Comparison of ENCODE assay signal across 13 cellular contexts in the genomic region with DNA sequence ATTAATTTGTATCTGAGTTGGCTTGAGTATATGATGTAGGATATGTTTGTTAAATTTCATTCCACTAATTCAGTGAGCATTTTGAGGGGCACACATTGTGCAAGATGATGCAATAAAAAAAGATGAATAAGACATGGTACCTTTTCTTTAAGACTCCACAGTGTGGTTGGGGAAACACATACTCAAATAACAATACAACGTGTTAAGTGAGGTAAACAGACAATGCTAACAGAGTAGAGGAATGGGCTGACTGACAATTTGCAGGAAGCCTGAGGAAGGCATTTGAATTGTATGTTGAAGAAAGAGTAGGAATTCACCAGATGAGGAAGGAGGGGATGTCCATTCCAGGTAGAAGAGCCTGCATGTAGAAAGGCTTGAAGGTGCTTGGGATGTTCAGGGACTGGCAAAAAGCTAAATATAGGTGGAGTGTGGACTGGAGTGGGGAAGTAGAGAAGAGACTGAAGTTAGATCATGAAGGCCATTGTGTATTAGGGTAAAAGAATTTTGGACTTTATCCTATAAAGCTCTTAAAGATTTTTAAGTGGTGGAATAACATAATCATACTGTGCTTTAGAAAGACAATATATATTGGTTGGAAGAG. TPM values are rescaled to one million over a fixed set of nuclear protein-coding genes. Genes with fewer than 3 reads are reported as not detected.
DNase-seq lines count a peak whose midpoint lies in the region; ATAC-seq, FAIRE-seq and TF ChIP-seq lines count a peak whose summit lies in the region.
"Had no signal": no experiment of that assay in that cellular context is flagged by ENCODE, and none has a peak within 500 bp of the region (broad histone marks: within the 10 kb centered on the region; RNA-seq: fewer than 3 reads in every experiment).

No MANE protein-coding gene starts in this region.

- H3K4me3 ChIP-seq in A549 = no peak overlapping the region; the same call in 2 of the 3 replicates
- H3K4me3 ChIP-seq in HUES48 (ENCODE audit: low read depth, low read length) = peak overlapping the region; percentile 24; the same call in 1 of the 2 replicates
- no peak overlapping the region for H3K4me3 ChIP-seq in brain microvascular endothelial cell (ENCODE audit: low read depth, low read length)
- no peak overlapping the region for H3K4me3 ChIP-seq in stomach
- H3K4me3 ChIP-seq: body of pancreas had no signal

- TF ChIP-seq CTCF in A549 (IDR thresholded peaks at IDR 0.05) (no peak), brain microvascular endothelial cell (IDR thresholded peaks at IDR 0.05; ENCODE audit: low read depth, low read length, missing control alignments) (no peak), stomach (IDR thresholded peaks at IDR 0.05) (no peak)

- H3K4me3 Mint-ChIP-seq in immature natural killer cell = peak overlapping the region in 1 of 5 donors; percentile 28

- no peaks in the 10 kb centered on the region for H3K36me3 ChIP-seq in HUES48 (ENCODE audit: control insufficient read depth, insufficient read depth, low read length)
- H3K36me3 ChIP-seq in brain microvascular endothelial cell (replicated peaks) = no peaks in the 10 kb centered on the region
- no peaks in the 10 kb centered on the region for H3K36me3 ChIP-seq in stomach
- H3K36me3 ChIP-seq: neutrophil had no signal

- POLR2A ChIA-PET in A549 (lab: Yijun Ruan, JAX) = no interaction called here

- peak overlapping the region in 4 of 6 donors; percentile 3 to 31 (median 15) for H3K27ac Mint-ChIP-seq in immature natural killer cell

- in situ Hi-C loops in brain microvascular endothelial cell (cut with HindIII; ENCODE audit: low pct_ligation_motif_present, low sequenced_read_pairs) = no loop called here

- H3K4me2 ChIP-seq in A549 = peak overlapping the region; percentile 79

- peak overlapping the region; percentile 60 to 72 for H3K27ac ChIP-seq in A549
- peak overlapping the region; percentile 81 for H3K27ac ChIP-seq in HUES48 (ENCODE audit: low read depth, low read length)
- peak overlapping the region; percentile 83 for H3K27ac ChIP-seq in brain microvascular endothelial cell
- H3K27ac ChIP-seq in stomach = peak overlapping the region in 2 of 5 donors; percentile 23 to 42
- H3K27ac ChIP-seq: neutrophil had no signal

- no peak for TF ChIP-seq RAD21 in A549 (conservative IDR thresholded peaks at IDR 0.05 in 1 of 2, IDR thresholded peaks at IDR 0.05 in 1 of 2)

- H3K9me3 ChIP-seq in A549 = no peaks in the 10 kb centered on the region
- no peaks in the 10 kb centered on the region for H3K9me3 ChIP-seq in HUES48 (ENCODE audit: control insufficient read depth, insufficient read depth, low read length)
- no peaks in the 10 kb centered on the region for H3K9me3 ChIP-seq in stomach
- H3K9me3 ChIP-seq: body of pancreas, neutrophil had no signal

- DNase-seq in A549 (ENCODE audit: low read depth in 1 of 2, low spot score in 1 of 2) (no peak), brain microvascular endothelial cell (no peak), immature natural killer cell (no peak), NCI-H187 (lab: John Stamatoyannopoulos, UW) (no peak), stomach (no peak), NCI-H1092 treated with DMSO at 0.1 percent for 48 hours (lab: John Stamatoyannopoulos, UW) (no peak)
- DNase-seq: body of pancreas, SHP77 had no signal

- no peak overlapping the region; the same call in 1 of the 2 replicates for H3K9ac ChIP-seq in HUES48 (ENCODE audit: low read depth, low read length)

- H3K4me1 ChIP-seq in A549 = peaks cover 46% of the 10 kb centered on the region
- peaks cover 30% of the 10 kb centered on the region for H3K4me1 ChIP-seq in HUES48 (ENCODE audit: control insufficient read depth, insufficient read depth, low read length)
- peaks cover 20 to 58% (median 38%) of the 10 kb centered on the region in 4 donors for H3K4me1 ChIP-seq in stomach

- H3K27me3 ChIP-seq in HUES48 (ENCODE audit: control insufficient read depth, insufficient read depth, low read length) (no peaks in the 10 kb centered on the region), brain microvascular endothelial cell (replicated peaks) (no peaks in the 10 kb centered on the region), stomach (no peaks in the 10 kb centered on the region)
- H3K27me3 ChIP-seq: body of pancreas, neutrophil had no signal

- H3K27me3 Mint-ChIP-seq in immature natural killer cell (ENCODE audit: low read depth in 3 of 3) = peaks cover 0 to 2% (median 0%) of the 10 kb centered on the region in 3 donors

- TF ChIP-seq POLR2A in A549 (IDR thresholded peaks at IDR 0.05; ENCODE audit: low read length) (no peak), stomach (IDR thresholded peaks at IDR 0.05) (no peak)

- peaks cover 0 to 6% (median 4%) of the 10 kb centered on the region in 3 donors for H3K36me3 Mint-ChIP-seq in immature natural killer cell

- intact Hi-C loops in stomach (cut with DNase I; ENCODE audit: low total_unique reads) = no loop called here

- no peak for FAIRE-seq in A549 (lab: Jason Lieb, UNC)

- peaks cover 0 to 3% (median 0%) of the 10 kb centered on the region in 6 donors for H3K9me3 Mint-ChIP-seq in immature natural killer cell

- ATAC-seq in A549 (peak; percentile 65 to 68), GM18519 (IDR thresholded peaks at IDR 0.05; ENCODE audit: low FRiP score, unreplicated experiment) (no peak)

- H3K4me1 Mint-ChIP-seq in immature natural killer cell = peaks cover 36 to 49% of the 10 kb centered on the region in 2 donors

- TF ChIP-seq EP300 in A549 (IDR thresholded peaks at IDR 0.05) (no peak), stomach (IDR thresholded peaks at IDR 0.05) (no peak)

- 14% methylated on average over 1 of the region's 1 CpG for WGBS in A549 (ENCODE audit: missing lambda C conversion rate)
- 22 to 40% (median 28%) methylated on average over 1 of the region's 1 CpG for WGBS in stomach, 5 donors

- CTCF ChIA-PET in A549 (lab: Yijun Ruan, JAX) = interaction anchor here (1.0 to 2.0 kb wide), 2 partner anchors 15 to 486 kb away, joined by 3 to 10 read pairs; no protein-coding TSS in a partner anchor

TF ChIP-seq in A549, 52 proteins besides CTCF, POLR2A, EP300 and RAD21:
- TF ChIP-seq CEBPB (IDR thresholded peaks at IDR 0.05) (peak in 1 of 2 experiments; percentile 34; a peak in 1 of 4 replicates), KDM5A (IDR thresholded peaks at IDR 0.05) (no peak)

RNA-seq across cellular contexts. Expression of a gene that starts 6.8 kb away (rescaled TPM):
- polyA plus RNA-seq in A549 (2011; rRNA removed) (10.7 and 11.1 TPM in 2 replicates), A549 (2017; fragmentation: RNase III; extraction: RNeasy Plus Mini Kit Qiagen cat#74134 plus additional on column Dnase treatment) (5.8 to 6.3 TPM (median 6.2 TPM) in 3 replicates), immature natural killer cell (1 to 10 TPM in 2 of 3 donors, under 1 TPM in 1; 0.21 to 2.2 (median 1.6) TPM), stomach (1 to 10 TPM; 2.1 to 2.9 (median 2.6) TPM)
- 1.2 and 1.4 TPM in 2 replicates for polyA plus RNA-seq in A549 (2012; cell fraction: cytosol; rRNA removed)
- 1.2 and 1.7 TPM in 2 replicates for polyA plus RNA-seq in A549 (2012; cell fraction: nucleus; rRNA removed)
- polyA minus RNA-seq in A549 (2011; rRNA and poly(A)+ RNA removed) = 25.6 and 28.7 TPM in 2 replicates
- total RNA-seq in stomach = 10 to 100 TPM in 3 of 5 donors, 1 to 10 TPM in 2; 7.0 to 28.1 (median 14.5) TPM

RNA-seq across cellular contexts. Expression of a gene that starts 24.3 kb away (rescaled TPM):
- 1.8 and 2.3 TPM in 2 replicates for polyA plus RNA-seq in A549 (2011; rRNA removed)
- 4.9 and 6.3 TPM in 2 replicates for polyA plus RNA-seq in A549 (2012; cell fraction: cytosol; rRNA removed)
- 5.5 and 5.8 TPM in 2 replicates for polyA plus RNA-seq in A549 (2012; cell fraction: nucleus; rRNA removed)
- 2.6 to 5.8 TPM (median 5.4 TPM) in 3 replicates for polyA plus RNA-seq in A549 (2017; fragmentation: RNase III; extraction: RNeasy Plus Mini Kit Qiagen cat#74134 plus additional on column Dnase treatment)
- polyA minus RNA-seq in A549 (2011; rRNA and poly(A)+ RNA removed) = 1.7 and 3.4 TPM in 2 replicates
- not detected for polyA plus RNA-seq in immature natural killer cell
- 10 to 100 TPM in 2 of 5 donors, 1 to 10 TPM in 2, under 1 TPM in 1; 0.92 to 14.6 (median 7.2) TPM for total RNA-seq in stomach
- polyA plus RNA-seq in stomach = 10 to 100 TPM in 1 of 3 donors, 1 to 10 TPM in 1, not detected in 1; 5.4 to 38.4 TPM
- total RNA-seq: body of pancreas, Daoy, NCI-H460 had no signal
